In genomic region chr7:37128644-37129043, GRCh38 we compare ENCODE assay signal across 1 cellular context.
TF ChIP-seq lines count a peak whose summit lies in the region.

No MANE protein-coding gene starts in this region.

TF ChIP-seq in SK-N-SH, 30 proteins besides CTCF, POLR2A, EP300 and RAD21 (continued from another document):
- TF ChIP-seq, protein P1, sequence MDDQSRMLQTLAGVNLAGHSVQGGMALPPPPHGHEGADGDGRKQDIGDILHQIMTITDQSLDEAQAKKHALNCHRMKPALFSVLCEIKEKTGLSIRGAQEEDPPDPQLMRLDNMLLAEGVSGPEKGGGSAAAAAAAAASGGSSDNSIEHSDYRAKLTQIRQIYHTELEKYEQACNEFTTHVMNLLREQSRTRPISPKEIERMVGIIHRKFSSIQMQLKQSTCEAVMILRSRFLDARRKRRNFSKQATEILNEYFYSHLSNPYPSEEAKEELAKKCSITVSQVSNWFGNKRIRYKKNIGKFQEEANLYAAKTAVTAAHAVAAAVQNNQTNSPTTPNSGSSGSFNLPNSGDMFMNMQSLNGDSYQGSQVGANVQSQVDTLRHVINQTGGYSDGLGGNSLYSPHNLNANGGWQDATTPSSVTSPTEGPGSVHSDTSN (IDR thresholded peaks at IDR 0.05): no peak
- TF ChIP-seq POLR2AphosphoS5 (IDR thresholded peaks at IDR 0.05; ENCODE audit: low read depth, low read length): no peak
- TF ChIP-seq, protein P2, sequence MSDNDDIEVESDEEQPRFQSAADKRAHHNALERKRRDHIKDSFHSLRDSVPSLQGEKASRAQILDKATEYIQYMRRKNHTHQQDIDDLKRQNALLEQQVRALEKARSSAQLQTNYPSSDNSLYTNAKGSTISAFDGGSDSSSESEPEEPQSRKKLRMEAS (IDR thresholded peaks at IDR 0.05; ENCODE audit: low read depth): no peak
- no peak for TF ChIP-seq GATA2 (CRISPR knock-in tag; IDR thresholded peaks at IDR 0.05)
- no peak for TF ChIP-seq YY1 (IDR thresholded peaks at IDR 0.05; ENCODE audit: low read depth)
- no peak for TF ChIP-seq IRF3 (IDR thresholded peaks at IDR 0.05; ENCODE audit: low read depth, low read length)
- no peak for TF ChIP-seq TAF1 (IDR thresholded peaks at IDR 0.05; ENCODE audit: borderline replicate concordance, low read depth, low read length)
- no peak for TF ChIP-seq MEF2A (IDR thresholded peaks at IDR 0.05; ENCODE audit: borderline replicate concordance, low read depth)
- no peak for TF ChIP-seq SIN3A (IDR thresholded peaks at IDR 0.05; ENCODE audit: borderline replicate concordance, low read depth, low read length)
- TF ChIP-seq, protein P3, sequence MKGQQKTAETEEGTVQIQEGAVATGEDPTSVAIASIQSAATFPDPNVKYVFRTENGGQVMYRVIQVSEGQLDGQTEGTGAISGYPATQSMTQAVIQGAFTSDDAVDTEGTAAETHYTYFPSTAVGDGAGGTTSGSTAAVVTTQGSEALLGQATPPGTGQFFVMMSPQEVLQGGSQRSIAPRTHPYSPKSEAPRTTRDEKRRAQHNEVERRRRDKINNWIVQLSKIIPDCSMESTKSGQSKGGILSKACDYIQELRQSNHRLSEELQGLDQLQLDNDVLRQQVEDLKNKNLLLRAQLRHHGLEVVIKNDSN (IDR thresholded peaks at IDR 0.05; ENCODE audit: borderline replicate concordance, low read depth): no peak
- no peak for TF ChIP-seq ELF1 (IDR thresholded peaks at IDR 0.05)
- no peak for TF ChIP-seq TCF12 (IDR thresholded peaks at IDR 0.05)
- TF ChIP-seq EZH2phosphoT487 (IDR thresholded peaks at IDR 0.05; ENCODE audit: borderline replicate concordance, low read depth): no peak
